In genomic region chr15:70523634-70524033, GRCh38 we compare ENCODE assay signal across 16 cellular contexts.
DNase-seq lines count a peak whose midpoint lies in the region; ATAC-seq and TF ChIP-seq lines count a peak whose summit lies in the region.
"Had no signal": no experiment of that assay in that cellular context is flagged by ENCODE, and none has a peak within 500 bp of the region (broad histone marks: within the 10 kb centered on the region; RNA-seq: fewer than 3 reads in every experiment).

No MANE protein-coding gene starts in this region.

- peaks cover 3% of the 10 kb centered on the region for H3K27me3 Mint-ChIP-seq in glutamatergic neuron (ENCODE audit: unreplicated experiment)

- TF ChIP-seq CTCF in glutamatergic neuron (IDR thresholded peaks at IDR 0.05; ENCODE audit: partially characterized antibody, unreplicated experiment): no peak

- peaks cover 65% of the 10 kb centered on the region for H3K4me1 Mint-ChIP-seq in glutamatergic neuron (ENCODE audit: low read depth, unreplicated experiment)

- peak overlapping the region; percentile 47 for H3K4me3 Mint-ChIP-seq in glutamatergic neuron (ENCODE audit: unreplicated experiment)

- H3K27me3 ChIP-seq in right cardiac atrium (ENCODE audit: control insufficient read depth, insufficient read depth): no peaks in the 10 kb centered on the region
- H3K27me3 ChIP-seq: BE2C had no signal

- H3K9me3 Mint-ChIP-seq in glutamatergic neuron (ENCODE audit: unreplicated experiment): peaks cover 5% of the 10 kb centered on the region

- peak overlapping the region; percentile 1 for H3K27ac Mint-ChIP-seq in glutamatergic neuron (ENCODE audit: unreplicated experiment)

- no peak overlapping the region for H3K4me3 ChIP-seq in right cardiac atrium (ENCODE audit: low read length)

- intact Hi-C loops in Right ventricle myocardium inferior (cut with DNase I) (no loop called here), right cardiac atrium (cut with DNase I) (no loop called here)

- DNase-seq in Right ventricle myocardium inferior (ENCODE audit: missing footprints) (peak; percentile 14), right cardiac atrium (no peak), NCI-H69 (lab: John Stamatoyannopoulos, UW) (peak; percentile 7), glutamatergic neuron (no peak), ureter (ENCODE audit: low spot score) (peak; percentile 23), superior temporal gyrus (ENCODE audit: extremely low spot score) (no peak)
- DNase-seq: BE2C, COR-L47, HCEC 1CT, NCI-H1105, NCI-H187, NCI-H526 had no signal

- no peaks in the 10 kb centered on the region for H3K9me3 ChIP-seq in right cardiac atrium (ENCODE audit: control insufficient read depth, low read length)
- H3K9me3 ChIP-seq: BE2C had no signal

- H3K27ac ChIP-seq in right cardiac atrium (ENCODE audit: low read length): no peak overlapping the region
- H3K27ac ChIP-seq: KMS-11, RWPE1 had no signal

- peaks cover 6% of the 10 kb centered on the region for H3K36me3 Mint-ChIP-seq in glutamatergic neuron (ENCODE audit: unreplicated experiment)

- 85% methylated on average over 6 of the region's 6 CpGs for WGBS in right cardiac atrium

- H3K4me1 ChIP-seq in right cardiac atrium (ENCODE audit: control insufficient read depth, insufficient read depth, low read length): no peaks in the 10 kb centered on the region

- no peak for ATAC-seq in Right ventricle myocardium inferior
- no peak for ATAC-seq in right cardiac atrium
- ATAC-seq in GM19035 (IDR thresholded peaks at IDR 0.05; ENCODE audit: unreplicated experiment): no peak
- ATAC-seq: HepG2 had no signal

Comparison
In these comparisons a context has a peak if more than half of its experiments do, and no peak if none do; other contexts are left out.
1. DNase-seq: peak in Right ventricle myocardium inferior (single experiment), NCI-H69 (single experiment) and ureter (single experiment); none in right cardiac atrium (0 of 3), glutamatergic neuron (single experiment) and superior temporal gyrus (single experiment).